17 cellular contexts compared by ENCODE assay signal in the genomic region with DNA sequence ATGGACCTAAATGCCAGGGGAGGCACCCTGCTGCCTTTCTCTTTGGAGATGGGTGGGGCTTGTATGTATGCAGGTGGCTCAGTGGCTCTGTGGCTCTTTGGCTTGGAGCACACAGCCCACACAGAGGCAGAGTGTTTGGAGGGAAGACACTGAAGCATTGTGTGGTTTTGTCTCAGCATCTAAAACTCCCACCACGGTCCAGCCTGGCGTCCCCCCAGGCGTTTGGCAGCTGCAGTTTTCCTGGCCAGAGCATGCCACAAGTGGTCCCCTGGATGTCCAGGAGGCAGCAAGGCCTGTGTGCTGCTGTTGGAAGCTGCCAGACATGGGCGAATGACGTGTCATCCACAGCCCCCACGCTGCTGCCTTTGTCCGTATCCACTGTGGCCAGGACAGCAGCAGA. TPM values are rescaled to one million over a fixed set of nuclear protein-coding genes. Genes with fewer than 3 reads are reported as not detected.
A peak's percentile ranks its signal among the peaks of the same experiment; 100 is the strongest.
DNase-seq lines count a peak whose midpoint lies in the region; ATAC-seq lines count a peak whose summit lies in the region.
"Had no signal": no experiment of that assay in that cellular context is flagged by ENCODE, and none has a peak within 500 bp of the region (broad histone marks: within the 10 kb centered on the region; RNA-seq: fewer than 3 reads in every experiment).

No MANE protein-coding gene starts in this region.

- peak overlapping the region; percentile 33 for H2BK120ac ChIP-seq in neuronal stem cell (ENCODE audit: low read depth, low read length)

- H3K27me3 ChIP-seq in neuronal stem cell (ENCODE audit: control insufficient read depth in 3 of 3, insufficient read depth in 3 of 3, low read depth in 1 of 3, low read length in 3 of 3): no peaks in the 10 kb centered on the region
- H3K27me3 ChIP-seq in Karpas-422 (ENCODE audit: low read length): no peaks in the 10 kb centered on the region
- H3K27me3 ChIP-seq: BE2C had no signal

- H3K4me2 ChIP-seq in neuronal stem cell (ENCODE audit: insufficient read depth, low read length, poor library complexity, severe bottlenecking) (no peak overlapping the region), Karpas-422 (ENCODE audit: low read depth, low read length, poor library complexity, severe bottlenecking) (no peak overlapping the region)

- no peak overlapping the region for H2BK12ac ChIP-seq in neuronal stem cell (ENCODE audit: low read length)

- peak overlapping the region; percentile 17 for H2BK5ac ChIP-seq in neuronal stem cell (ENCODE audit: low read length)

- peak overlapping the region; percentile 7 for H2BK15ac ChIP-seq in neuronal stem cell (ENCODE audit: low read length)

- no peaks in the 10 kb centered on the region for H3K36me3 ChIP-seq in neuronal stem cell (replicated peaks in 1 of 2; ENCODE audit: control insufficient read depth in 2 of 2, insufficient read depth in 2 of 2, low read length in 2 of 2)
- no peaks in the 10 kb centered on the region for H3K36me3 ChIP-seq in Karpas-422 (ENCODE audit: insufficient read depth, low read length)
- H3K36me3 ChIP-seq: BE2C, HAP-1 had no signal

- no CpG with 5 or more reads among the region's 7 CpGs for WGBS in neuronal stem cell (ENCODE audit: extremely low coverage in 2 of 2, insufficient read length in 2 of 2, insufficient replicate concordance in 1 of 2), 2 donors

- peak overlapping the region; percentile 59 for H2AK5ac ChIP-seq in neuronal stem cell (ENCODE audit: low read depth, low read length)

- no peak overlapping the region for H3K4ac ChIP-seq in neuronal stem cell (ENCODE audit: low read length)

- no peaks in the 10 kb centered on the region for H4K20me1 ChIP-seq in Karpas-422 (ENCODE audit: insufficient read depth, low read depth, low read length)

- H3K14ac ChIP-seq in neuronal stem cell (ENCODE audit: low read length): no peak overlapping the region

- H2AFZ ChIP-seq in neuronal stem cell (ENCODE audit: low read length): no peak overlapping the region
- no peak overlapping the region for H2AFZ ChIP-seq in Karpas-422 (ENCODE audit: low read length)

- peak overlapping the region; percentile 53 for H3K18ac ChIP-seq in neuronal stem cell (ENCODE audit: low read length)

- no peak overlapping the region for H4K91ac ChIP-seq in neuronal stem cell (ENCODE audit: low read depth, low read length, poor library complexity)

- H3K4me1 ChIP-seq in neuronal stem cell (ENCODE audit: control insufficient read depth in 2 of 2, insufficient read depth in 1 of 2, low read depth in 1 of 2, low read length in 2 of 2): peaks cover under 1 to 14% of the 10 kb centered on the region in 2 donors
- H3K4me1 ChIP-seq in Karpas-422 (ENCODE audit: low read length): no peaks in the 10 kb centered on the region
- H3K4me1 ChIP-seq: HAP-1 had no signal

- ATAC-seq in GM18520 (IDR thresholded peaks at IDR 0.05; ENCODE audit: unreplicated experiment) (no peak), GM21447 (IDR thresholded peaks at IDR 0.05; ENCODE audit: unreplicated experiment) (no peak)

- H3K4me3 ChIP-seq in neuronal stem cell (ENCODE audit: low read length in 2 of 2) (no peak overlapping the region), Karpas-422 (ENCODE audit: low read length) (no peak overlapping the region)
- H3K4me3 ChIP-seq: HAP-1 had no signal

- no peaks in the 10 kb centered on the region for H3K79me1 ChIP-seq in neuronal stem cell (ENCODE audit: low read depth, low read length)

- no peak overlapping the region for H4K8ac ChIP-seq in neuronal stem cell (ENCODE audit: low read depth, low read length)

- H3K27ac ChIP-seq in neuronal stem cell (replicated peaks; ENCODE audit: low read length) (no peak overlapping the region), Karpas-422 (ENCODE audit: low read length) (no peak overlapping the region)

- peaks cover 0 to 6% of the 10 kb centered on the region in 2 donors for H3K9me3 ChIP-seq in neuronal stem cell (replicated peaks in 1 of 2; ENCODE audit: control insufficient read depth in 2 of 2, insufficient read depth in 1 of 2, low read depth in 1 of 2, low read length in 2 of 2)
- no peaks in the 10 kb centered on the region for H3K9me3 ChIP-seq in Karpas-422 (ENCODE audit: low read length)
- H3K9me3 ChIP-seq: BE2C, HAP-1 had no signal

- H3K9ac ChIP-seq in neuronal stem cell (ENCODE audit: low read depth, low read length, poor library complexity): no peak overlapping the region
- no peak overlapping the region for H3K9ac ChIP-seq in Karpas-422 (ENCODE audit: low read length)

- no peaks in the 10 kb centered on the region for H3K79me2 ChIP-seq in Karpas-422 (ENCODE audit: low read length)

- no peaks in the 10 kb centered on the region for H3K9me2 ChIP-seq in Karpas-422 (replicated peaks; ENCODE audit: insufficient read depth, low read length)

- no peak overlapping the region for H3K23ac ChIP-seq in neuronal stem cell (ENCODE audit: low read depth, low read length, poor library complexity)

- DNase-seq in amygdala (lab: John Stamatoyannopoulos, UW) (peak in 48 of 56 donors; percentile 10 to 90 (median 58)), globus pallidus (ENCODE audit: low spot score) (peak; percentile 86), neuronal stem cell (ENCODE audit: low spot score) (no peak), Karpas-422 (no peak), cerebellar nuclear complex (lab: John Stamatoyannopoulos, UW) (no peak)
- DNase-seq: BE2C, DMS 273 treated with DMSO at 0.1 percent for 48 hours, Kasumi-1, NCI-H1105 treated with DMSO at 0.1 percent for 48 hours, NCI-H187, NCI-H446, NCI-H774, SHP77 had no signal

RNA-seq across cellular contexts. Expression of gene PSAPL1, which starts 32.2 kb away (rescaled TPM):
- 0.01 TPM for polyA plus RNA-seq in neuronal stem cell (2013, experiment 1 of 2)
- polyA plus RNA-seq in neuronal stem cell (2013, experiment 2 of 2): not detected
- total RNA-seq in Karpas-422 (2014; rRNA removed; shearing (Covaris generic); ENCODE audit: low replicate concordance): not detected in 2 replicates
- total RNA-seq: Daoy had no signal

Comparison
In these comparisons a context has a peak if more than half of its experiments do, and no peak if none do; other contexts are left out.
1. DNase-seq: peak in amygdala (48 of 56) and globus pallidus (single experiment); none in neuronal stem cell (single experiment), Karpas-422 (single experiment) and cerebellar nuclear complex (0 of 2).